In the genomic region with DNA sequence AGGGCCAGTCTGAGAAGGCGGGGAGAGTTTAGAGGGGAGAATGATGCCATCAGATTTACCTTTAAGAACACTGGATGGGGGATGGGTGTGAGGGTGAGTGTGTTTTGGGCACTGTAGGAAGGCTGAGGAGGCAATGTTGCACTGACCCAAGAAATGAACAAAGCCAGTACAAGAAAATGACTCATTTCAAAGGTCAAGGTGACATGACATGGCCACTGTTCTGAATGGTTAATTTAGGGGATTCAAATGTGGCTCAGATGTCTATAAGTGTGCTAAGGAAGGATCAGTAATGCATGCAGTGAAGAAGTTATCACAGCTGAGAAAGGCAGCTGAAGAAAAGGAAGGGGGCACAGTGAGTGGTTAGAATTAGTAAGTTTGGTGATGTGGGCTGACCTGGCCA, we compare ENCODE assay signal across 1 cellular context.
TF ChIP-seq lines count a peak whose summit lies in the region.

No MANE protein-coding gene starts in this region.

TF ChIP-seq in K562, 482 proteins besides CTCF, POLR2A, EP300 and RAD21 (continued from another document):
- TF ChIP-seq, protein P1, sequence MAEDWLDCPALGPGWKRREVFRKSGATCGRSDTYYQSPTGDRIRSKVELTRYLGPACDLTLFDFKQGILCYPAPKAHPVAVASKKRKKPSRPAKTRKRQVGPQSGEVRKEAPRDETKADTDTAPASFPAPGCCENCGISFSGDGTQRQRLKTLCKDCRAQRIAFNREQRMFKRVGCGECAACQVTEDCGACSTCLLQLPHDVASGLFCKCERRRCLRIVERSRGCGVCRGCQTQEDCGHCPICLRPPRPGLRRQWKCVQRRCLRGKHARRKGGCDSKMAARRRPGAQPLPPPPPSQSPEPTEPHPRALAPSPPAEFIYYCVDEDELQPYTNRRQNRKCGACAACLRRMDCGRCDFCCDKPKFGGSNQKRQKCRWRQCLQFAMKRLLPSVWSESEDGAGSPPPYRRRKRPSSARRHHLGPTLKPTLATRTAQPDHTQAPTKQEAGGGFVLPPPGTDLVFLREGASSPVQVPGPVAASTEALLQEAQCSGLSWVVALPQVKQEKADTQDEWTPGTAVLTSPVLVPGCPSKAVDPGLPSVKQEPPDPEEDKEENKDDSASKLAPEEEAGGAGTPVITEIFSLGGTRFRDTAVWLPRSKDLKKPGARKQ (CRISPR knock-in tag; IDR thresholded peaks at IDR 0.05), result no peak
- TF ChIP-seq NBN (IDR thresholded peaks at IDR 0.05; ENCODE audit: low read depth), result no peak
- TF ChIP-seq THRAP3 (IDR thresholded peaks at IDR 0.05; ENCODE audit: borderline replicate concordance), result no peak
- TF ChIP-seq, protein P2, sequence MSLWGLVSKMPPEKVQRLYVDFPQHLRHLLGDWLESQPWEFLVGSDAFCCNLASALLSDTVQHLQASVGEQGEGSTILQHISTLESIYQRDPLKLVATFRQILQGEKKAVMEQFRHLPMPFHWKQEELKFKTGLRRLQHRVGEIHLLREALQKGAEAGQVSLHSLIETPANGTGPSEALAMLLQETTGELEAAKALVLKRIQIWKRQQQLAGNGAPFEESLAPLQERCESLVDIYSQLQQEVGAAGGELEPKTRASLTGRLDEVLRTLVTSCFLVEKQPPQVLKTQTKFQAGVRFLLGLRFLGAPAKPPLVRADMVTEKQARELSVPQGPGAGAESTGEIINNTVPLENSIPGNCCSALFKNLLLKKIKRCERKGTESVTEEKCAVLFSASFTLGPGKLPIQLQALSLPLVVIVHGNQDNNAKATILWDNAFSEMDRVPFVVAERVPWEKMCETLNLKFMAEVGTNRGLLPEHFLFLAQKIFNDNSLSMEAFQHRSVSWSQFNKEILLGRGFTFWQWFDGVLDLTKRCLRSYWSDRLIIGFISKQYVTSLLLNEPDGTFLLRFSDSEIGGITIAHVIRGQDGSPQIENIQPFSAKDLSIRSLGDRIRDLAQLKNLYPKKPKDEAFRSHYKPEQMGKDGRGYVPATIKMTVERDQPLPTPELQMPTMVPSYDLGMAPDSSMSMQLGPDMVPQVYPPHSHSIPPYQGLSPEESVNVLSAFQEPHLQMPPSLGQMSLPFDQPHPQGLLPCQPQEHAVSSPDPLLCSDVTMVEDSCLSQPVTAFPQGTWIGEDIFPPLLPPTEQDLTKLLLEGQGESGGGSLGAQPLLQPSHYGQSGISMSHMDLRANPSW (CRISPR knock-in tag; IDR thresholded peaks at IDR 0.05), result no peak
- no peak for TF ChIP-seq ELF1 (tag; IDR thresholded peaks at IDR 0.05)
